8 cellular contexts compared by ENCODE assay signal in the genomic region with DNA sequence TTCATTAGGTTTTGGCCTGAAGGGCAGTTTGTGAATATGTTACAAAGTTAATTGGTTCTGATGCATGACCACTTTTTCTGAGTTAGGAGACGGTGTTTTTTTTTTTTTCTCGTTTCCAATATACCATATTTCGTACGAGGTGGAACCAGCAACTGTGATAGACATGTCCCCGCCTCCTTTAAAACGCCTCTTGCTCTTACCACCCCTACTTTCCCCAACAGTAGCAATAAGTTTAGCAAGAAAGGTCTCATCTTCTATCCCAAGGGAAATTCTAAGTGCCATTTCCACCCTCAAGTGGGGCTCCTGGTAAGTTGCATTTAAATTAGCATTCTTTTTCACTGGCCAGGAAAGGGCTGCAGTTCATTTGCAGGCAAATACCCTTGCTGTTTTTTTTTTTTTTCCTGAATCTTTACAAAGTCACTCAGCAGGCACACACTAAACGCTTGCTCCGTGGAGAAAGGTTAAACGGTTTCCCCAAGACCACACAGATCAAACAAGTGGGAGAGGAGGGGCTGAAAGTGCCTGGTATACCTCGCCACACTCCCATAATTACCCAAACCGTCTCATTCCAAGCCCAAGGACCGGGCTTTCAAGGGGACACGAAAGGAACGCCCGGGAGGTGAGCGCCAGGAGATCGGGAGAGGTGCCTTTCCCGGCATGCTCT. TPM values are rescaled to one million over a fixed set of nuclear protein-coding genes. Genes with fewer than 3 reads are reported as not detected.
DNase-seq lines count a peak whose midpoint lies in the region; ATAC-seq and TF ChIP-seq lines count a peak whose summit lies in the region.

No MANE protein-coding gene starts in this region.

- peaks cover 5% of the 10 kb centered on the region for H3K4me1 ChIP-seq in RWPE2 (ENCODE audit: insufficient read depth, poor library complexity, severe bottlenecking)

- H3K27me3 Mint-ChIP-seq in osteocyte (ENCODE audit: unreplicated experiment): no peaks in the 10 kb centered on the region

- H3K4me3 ChIP-seq in RWPE2 (ENCODE audit: severe bottlenecking) (peak overlapping the region; percentile 36), epithelial cell of proximal tubule (ENCODE audit: low read depth, low read length) (peak overlapping the region; percentile 63)

- TF ChIP-seq CTCF in RWPE2 (IDR thresholded peaks at IDR 0.05; ENCODE audit: poor library complexity, severe bottlenecking) (no peak), epithelial cell of proximal tubule (conservative IDR thresholded peaks at IDR 0.05; ENCODE audit: low read depth, low read length) (no peak), osteocyte (IDR thresholded peaks at IDR 0.05) (no peak)

- H3K9me3 Mint-ChIP-seq in osteocyte (ENCODE audit: unreplicated experiment): peaks cover 8% of the 10 kb centered on the region

- H3K36me3 ChIP-seq in RWPE2 (ENCODE audit: low read depth): 0 out of 2 replicates have a peak, but pooled peaks cover 4% of the 10 kb centered on the region

- no peaks in the 10 kb centered on the region for H3K9me3 ChIP-seq in RWPE2 (ENCODE audit: severe bottlenecking)

- H3K4me1 Mint-ChIP-seq in osteocyte (ENCODE audit: unreplicated experiment): peaks cover 13% of the 10 kb centered on the region

- ATAC-seq in RWPE2 (ENCODE audit: low read depth): no peak

- H3K27me3 ChIP-seq in RWPE2 (ENCODE audit: insufficient read depth, poor library complexity, severe bottlenecking): no peaks in the 10 kb centered on the region

- H3K36me3 Mint-ChIP-seq in osteocyte (ENCODE audit: unreplicated experiment): peaks cover 2% of the 10 kb centered on the region

- H3K27ac ChIP-seq in RWPE2 (ENCODE audit: poor library complexity, severe bottlenecking): peak overlapping the region; percentile 69

- DNase-seq in NCI-H345 (lab: John Stamatoyannopoulos, UW): peak; percentile 11
- DNase-seq in NCI-H345 treated with DMSO at 0.1 percent for 48 hours (lab: John Stamatoyannopoulos, UW; ENCODE audit: unreplicated experiment): no peak
- DNase-seq in RWPE2 (ENCODE audit: low spot score): no peak
- DNase-seq in epithelial cell of proximal tubule (ENCODE audit: low read depth): no peak
- DNase-seq in osteocyte (ENCODE audit: extremely low spot score, unreplicated experiment): no peak
- DNase-seq in stimulated activated CD4-positive, alpha-beta T cell treated with anti-CD3 and anti-CD28 coated beads, Interleukin-2, amount 100 ng/mL, for 48 hours: no peak
- DNase-seq in hepatic stellate cell (ENCODE audit: low spot score): no peak
- no peak for DNase-seq in germinal center (ENCODE audit: low spot score)

- H3K27ac Mint-ChIP-seq in osteocyte (ENCODE audit: unreplicated experiment): peak overlapping the region; percentile 95

- H3K4me3 Mint-ChIP-seq in osteocyte (ENCODE audit: unreplicated experiment): peak overlapping the region; percentile 87

RNA-seq across cellular contexts. Expression of a gene that starts 39.5 kb away (rescaled TPM):
- total RNA-seq in epithelial cell of proximal tubule (14.8 and 20.8 TPM in 2 replicates), osteocyte (47.2 and 50.1 TPM in 2 replicates)
